Comparison of ENCODE assay signal across 11 cellular contexts in the genomic region with DNA sequence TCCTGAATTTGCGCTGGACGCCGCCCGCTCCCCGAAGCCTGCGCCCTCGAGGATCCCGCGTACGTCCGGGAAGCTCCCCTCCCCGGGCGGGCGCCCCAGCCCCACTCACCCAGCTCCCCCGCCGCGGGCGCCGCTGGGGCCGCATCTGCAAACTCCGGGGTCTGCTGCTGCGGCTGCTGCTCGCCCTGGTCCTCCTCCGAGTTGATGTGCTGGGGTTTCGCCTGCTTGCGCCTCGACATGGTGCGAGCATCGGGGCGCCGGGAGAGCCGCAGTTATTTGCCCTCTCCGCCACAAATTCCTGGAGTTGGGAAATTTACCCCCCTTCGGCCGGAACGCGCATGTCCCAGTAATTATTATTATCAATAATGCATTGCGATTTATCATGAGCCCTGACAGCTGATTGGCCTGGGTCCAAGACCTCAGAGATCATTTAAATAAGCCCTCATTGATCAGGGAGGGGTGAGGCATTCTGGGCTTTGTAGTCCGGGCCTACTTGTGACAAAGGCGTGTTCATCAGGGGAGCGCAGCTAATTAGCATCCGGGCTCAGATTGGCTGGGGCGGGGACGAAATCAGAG. TPM values are rescaled to one million over a fixed set of nuclear protein-coding genes. Genes with fewer than 3 reads are reported as not detected.
A peak's percentile ranks its signal among the peaks of the same experiment; 100 is the strongest.
DNase-seq lines count a peak whose midpoint lies in the region; ATAC-seq and TF ChIP-seq lines count a peak whose summit lies in the region.
"Had no signal": no experiment of that assay in that cellular context is flagged by ENCODE, and none has a peak within 500 bp of the region (broad histone marks: within the 10 kb centered on the region; RNA-seq: fewer than 3 reads in every experiment).

Gene SALL4 (minus strand): TSS at position 352 of the 576 bp plus-strand sequence. CDS start 113 bp downstream, at position 239.

- H3K27me3 Mint-ChIP-seq in MCF 10A (ENCODE audit: insufficient read depth, unreplicated experiment) = no peaks in the 10 kb centered on the region

- H3K4me3 Mint-ChIP-seq in MCF 10A (ENCODE audit: unreplicated experiment) = peak within 1 kb of the TSS; percentile 63

- H3K4me1 ChIP-seq in thoracic aorta (ENCODE audit: control insufficient read depth in 1 of 2, low read depth in 2 of 2) = peaks cover 15 to 24% of the 10 kb centered on the region in 2 donors

- DNase-seq in DMS153 (lab: John Stamatoyannopoulos, UW) (peak; percentile 6), DMS153 treated with DMSO at 0.1 percent for 48 hours (lab: John Stamatoyannopoulos, UW; ENCODE audit: unreplicated experiment) (no peak), MCF 10A (ENCODE audit: unreplicated experiment) (no peak), kidney epithelial cell (ENCODE audit: low read depth) (no peak), thoracic aorta (ENCODE audit: low spot score) (no peak), mesenteric fat pad (ENCODE audit: low spot score) (no peak), T-helper 1 cell (no peak)
- DNase-seq: NCI-H2029 treated with DMSO at 0.1 percent for 48 hours; stimulated activated naive CD4-positive, alpha-beta T cell had no signal

- BruUV-seq in MCF 10A (replicated peaks; lab: Mats Ljungman, UMichigan) = no TSS peak

- no peak for ATAC-seq in thoracic aorta (ENCODE audit: insufficient number of reproducible peaks, low FRiP score, low read depth)
- no peak for ATAC-seq in HG03139 (IDR thresholded peaks at IDR 0.05; ENCODE audit: unreplicated experiment)

- H3K36me3 ChIP-seq in kidney epithelial cell (ENCODE audit: control insufficient read depth, insufficient read depth, low read length) (no peaks in the 10 kb centered on the region), thoracic aorta (no peaks in the 10 kb centered on the region)

- intact Hi-C loops in MCF 10A (cut with micrococcal nuclease) = loop anchor here (5.0 kb wide), 1 partner anchor 260 kb away; no protein-coding TSS in a partner anchor

- H3K27ac Mint-ChIP-seq in MCF 10A (ENCODE audit: low read depth, unreplicated experiment) = no peak within 1 kb of the TSS

- no peaks in the 10 kb centered on the region for H3K9me3 Mint-ChIP-seq in MCF 10A (ENCODE audit: unreplicated experiment)

- H3K27me3 ChIP-seq in kidney epithelial cell (ENCODE audit: control insufficient read depth, insufficient read depth, low read length) (peaks cover 14% of the 10 kb centered on the region), thoracic aorta (replicated peaks; ENCODE audit: insufficient read depth) (peaks cover 9% of the 10 kb centered on the region)

- no peaks in the 10 kb centered on the region for H3K36me3 Mint-ChIP-seq in MCF 10A (ENCODE audit: insufficient read depth, unreplicated experiment)

- CTCF ChIA-PET in MCF 10A (lab: Yijun Ruan, JAX) = interaction anchor here (0.7 to 2.0 kb wide), 4 partner anchors 11 to 302 kb away, joined by 3 to 5 read pairs (median 4); no protein-coding TSS in a partner anchor

- TF ChIP-seq CTCF in MCF 10A (IDR thresholded peaks at IDR 0.05; ENCODE audit: unreplicated experiment) (no peak), kidney epithelial cell (IDR thresholded peaks at IDR 0.05; ENCODE audit: insufficient read depth, low read length, poor library complexity, severe bottlenecking) (no peak), thoracic aorta (IDR thresholded peaks at IDR 0.05) (no peak)

- H3K27ac ChIP-seq in thoracic aorta = no peak within 1 kb of the TSS
- H3K27ac ChIP-seq: 22Rv1 had no signal

- H3K9me3 ChIP-seq in thoracic aorta = no peaks in the 10 kb centered on the region

- H3K4me3 ChIP-seq in kidney epithelial cell (ENCODE audit: low read depth, low read length) (peak within 1 kb of the TSS; percentile 44), thoracic aorta (peak within 1 kb of the TSS; percentile 67)

- POLR2A ChIA-PET in MCF 10A (lab: Yijun Ruan, JAX) = no interaction called here

- no peaks in the 10 kb centered on the region for H3K4me1 Mint-ChIP-seq in MCF 10A (ENCODE audit: insufficient read depth, unreplicated experiment)

RNA-seq across cellular contexts. Expression of gene SALL4, which starts in this region (rescaled TPM):
- total RNA-seq in MCF 10A (2022) (0.49 and 0.61 TPM in 2 replicates), kidney epithelial cell (4.4 and 5.3 TPM in 2 replicates), thoracic aorta (not detected), mesenteric fat pad (0.16 TPM)
